ENCODE assay signal across 21 cellular contexts in genomic region chr3:29463306-29463705, GRCh38.
DNase-seq lines count a peak whose midpoint lies in the region; ATAC-seq and TF ChIP-seq lines count a peak whose summit lies in the region.
"Had no signal": no experiment of that assay in that cellular context is flagged by ENCODE, and none has a peak within 500 bp of the region (broad histone marks: within the 10 kb centered on the region; RNA-seq: fewer than 3 reads in every experiment).

No MANE protein-coding gene starts in this region.

- H3K4me2 ChIP-seq in mammary epithelial cell (ENCODE audit: insufficient read depth, low read depth, low read length): no peak overlapping the region
- H3K4me2 ChIP-seq: BLaER1 treated with 17β-estradiol and CSF1 and Interleukin-3, amounts not matched to agents 10 nM and 100 nM had no signal

- WGBS in mammary epithelial cell (ENCODE audit: low coverage, missing lambda C conversion rate): 73% methylated on average over 3 of the region's 3 CpGs

- DNase-seq in LHCN-M2 (ENCODE audit: low read depth) (peak; percentile 68), mammary epithelial cell (peak; percentile 46), fibroblast of mammary gland (ENCODE audit: low read depth) (peak; percentile 17), osteocyte (ENCODE audit: extremely low spot score, unreplicated experiment) (no peak), CD1c-positive myeloid dendritic cell (ENCODE audit: extremely low spot score) (no peak)
- DNase-seq: CD4-positive, CD25-positive, alpha-beta regulatory T cell; CD8-positive, alpha-beta memory T cell; COR-L47; DMS 273 treated with DMSO at 0.1 percent for 48 hours; DMS53; DND-41; EL; GM23248; HCEC 1CT; IMR-90 had no signal

- ATAC-seq in HG03342 (IDR thresholded peaks at IDR 0.05; ENCODE audit: unreplicated experiment): no peak
- ATAC-seq in GM18498 (IDR thresholded peaks at IDR 0.05; ENCODE audit: unreplicated experiment): no peak
- no peak for ATAC-seq in activated T-helper 17 cell treated with anti-CD3 and anti-CD28 coated beads, Interleukin-2, amount 50 U/mL, for 72 hours (replicated peaks)
- ATAC-seq: GM12878 had no signal

- intact Hi-C loops in mammary epithelial cell (cut with micrococcal nuclease): no loop called here

- no peaks in the 10 kb centered on the region for H3K9me3 ChIP-seq in mammary epithelial cell (replicated peaks; ENCODE audit: insufficient read depth, low read length)
- H3K9me3 ChIP-seq: BLaER1 treated with 17β-estradiol and CSF1 and Interleukin-3, amounts not matched to agents 10 nM and 100 nM had no signal

- H3K4me1 ChIP-seq in mammary epithelial cell (ENCODE audit: insufficient read depth, low read length): peaks cover 12% of the 10 kb centered on the region
- H3K4me1 ChIP-seq: BLaER1 treated with 17β-estradiol and CSF1 and Interleukin-3, amounts not matched to agents 10 nM and 100 nM had no signal

- in situ Hi-C loops in mammary epithelial cell (cut with MboI; ENCODE audit: low sequenced_read_pairs in 2 of 2): loop anchor here in 1 of 2 donors (25.0 kb wide), 2 partner anchors 176 to 299 kb away; partner anchors contain the start of gene RBMS3

- no peaks in the 10 kb centered on the region for H3K27me3 ChIP-seq in mammary epithelial cell (ENCODE audit: insufficient read depth, low read length)
- H3K27me3 ChIP-seq: BLaER1 treated with 17β-estradiol and CSF1 and Interleukin-3, amounts not matched to agents 10 nM and 100 nM had no signal

- no peak overlapping the region for H3K4me3 Mint-ChIP-seq in osteocyte (ENCODE audit: unreplicated experiment)
- H3K4me3 Mint-ChIP-seq in activated T-helper 17 cell treated with anti-CD3 and anti-CD28 coated beads, Interleukin-2, amount 50 U/mL, for 72 hours: no peak overlapping the region
- H3K4me3 Mint-ChIP-seq: B cell; CD4-positive, CD25-positive, alpha-beta regulatory T cell; CD8-positive, alpha-beta memory T cell had no signal

- no peaks in the 10 kb centered on the region for H3K79me2 ChIP-seq in mammary epithelial cell (ENCODE audit: insufficient read depth, low read length)

- H3K27ac ChIP-seq in mammary epithelial cell (ENCODE audit: insufficient read depth, low read depth, low read length): no peak overlapping the region
- H3K27ac ChIP-seq: BLaER1 treated with 17β-estradiol and CSF1 and Interleukin-3, amounts not matched to agents 10 nM and 100 nM; GM23248 had no signal

- H3K9me3 Mint-ChIP-seq in osteocyte (ENCODE audit: unreplicated experiment): no peaks in the 10 kb centered on the region
- no peaks in the 10 kb centered on the region for H3K9me3 Mint-ChIP-seq in activated T-helper 17 cell treated with anti-CD3 and anti-CD28 coated beads, Interleukin-2, amount 50 U/mL, for 72 hours

- CTCF ChIA-PET in mammary epithelial cell (lab: Charles Lee; ENCODE audit: low non-redundant PET): no interaction called here

- no peak overlapping the region for H3K4me3 ChIP-seq in mammary epithelial cell (replicated peaks in 1 of 3; ENCODE audit: insufficient read depth in 1 of 3, low read depth in 2 of 3, low read length in 3 of 3)
- H3K4me3 ChIP-seq in fibroblast of mammary gland (ENCODE audit: control insufficient read depth, low read depth, low read length): no peak overlapping the region
- H3K4me3 ChIP-seq: BLaER1 treated with 17β-estradiol and CSF1 and Interleukin-3, amounts not matched to agents 10 nM and 100 nM; GM12878; GM23248 had no signal

- BruUV-seq in mammary epithelial cell (replicated peaks; lab: Mats Ljungman, UMichigan): no TSS peak

- dilution Hi-C loops in mammary epithelial cell (cut with HindIII; ENCODE audit: low sequenced_read_pairs): no loop called here

- TF ChIP-seq CTCF in mammary epithelial cell (conservative IDR thresholded peaks at IDR 0.05 in 1 of 2, IDR thresholded peaks at IDR 0.05 in 1 of 2; ENCODE audit: extremely low read depth in 1 of 2, insufficient read depth in 1 of 2, low read depth in 1 of 2, low read length in 2 of 2): no peak
- no peak for TF ChIP-seq CTCF in fibroblast of mammary gland (conservative IDR thresholded peaks at IDR 0.05; ENCODE audit: control insufficient read depth, insufficient read depth, low read depth, low read length)
- TF ChIP-seq CTCF in osteocyte (IDR thresholded peaks at IDR 0.05): no peak

- no peaks in the 10 kb centered on the region for H4K20me1 ChIP-seq in mammary epithelial cell (ENCODE audit: insufficient read depth, low read length)
- H4K20me1 ChIP-seq: BLaER1 treated with 17β-estradiol and CSF1 and Interleukin-3, amounts not matched to agents 10 nM and 100 nM had no signal

- no peak overlapping the region for H3K9ac ChIP-seq in mammary epithelial cell (ENCODE audit: insufficient read depth, low read length)
- H3K9ac ChIP-seq: BLaER1 treated with 17β-estradiol and CSF1 and Interleukin-3, amounts not matched to agents 10 nM and 100 nM; GM23248 had no signal

- H3K36me3 Mint-ChIP-seq in osteocyte (ENCODE audit: unreplicated experiment): peaks cover 19% of the 10 kb centered on the region
- H3K36me3 Mint-ChIP-seq in activated T-helper 17 cell treated with anti-CD3 and anti-CD28 coated beads, Interleukin-2, amount 50 U/mL, for 72 hours (ENCODE audit: low read depth): no peaks in the 10 kb centered on the region
- H3K36me3 Mint-ChIP-seq: CD8-positive, alpha-beta memory T cell had no signal

- H3K27me3 Mint-ChIP-seq in osteocyte (ENCODE audit: unreplicated experiment): no peaks in the 10 kb centered on the region
- no peaks in the 10 kb centered on the region for H3K27me3 Mint-ChIP-seq in activated T-helper 17 cell treated with anti-CD3 and anti-CD28 coated beads, Interleukin-2, amount 50 U/mL, for 72 hours
- H3K27me3 Mint-ChIP-seq: B cell; CD4-positive, CD25-positive, alpha-beta regulatory T cell; CD8-positive, alpha-beta memory T cell had no signal

- H3K4me1 Mint-ChIP-seq in osteocyte (ENCODE audit: unreplicated experiment): peaks cover 44% of the 10 kb centered on the region
- H3K4me1 Mint-ChIP-seq in activated T-helper 17 cell treated with anti-CD3 and anti-CD28 coated beads, Interleukin-2, amount 50 U/mL, for 72 hours: no peaks in the 10 kb centered on the region
- H3K4me1 Mint-ChIP-seq: B cell; CD8-positive, alpha-beta memory T cell had no signal

- H3K36me3 ChIP-seq in mammary epithelial cell (ENCODE audit: insufficient read depth, low read length): no peaks in the 10 kb centered on the region
- H3K36me3 ChIP-seq: BLaER1 treated with 17β-estradiol and CSF1 and Interleukin-3, amounts not matched to agents 10 nM and 100 nM had no signal

- peak overlapping the region; percentile 4 for H3K27ac Mint-ChIP-seq in osteocyte (ENCODE audit: unreplicated experiment)
- H3K27ac Mint-ChIP-seq in activated T-helper 17 cell treated with anti-CD3 and anti-CD28 coated beads, Interleukin-2, amount 50 U/mL, for 72 hours: no peak overlapping the region
- H3K27ac Mint-ChIP-seq: B cell; CD4-positive, CD25-positive, alpha-beta regulatory T cell; CD8-positive, alpha-beta memory T cell had no signal

- no peak overlapping the region for H2AFZ ChIP-seq in mammary epithelial cell (ENCODE audit: low read depth, low read length)
- H2AFZ ChIP-seq: GM23248 had no signal

Comparison
In these comparisons a context has a peak if more than half of its experiments do, and no peak if none do; other contexts are left out.
1. DNase-seq: peak in LHCN-M2 (single experiment), mammary epithelial cell (single experiment) and fibroblast of mammary gland (single experiment); none in osteocyte (single experiment) and CD1c-positive myeloid dendritic cell (single experiment).